Comparison of ENCODE assay signal across 23 cellular contexts in the genomic region with DNA sequence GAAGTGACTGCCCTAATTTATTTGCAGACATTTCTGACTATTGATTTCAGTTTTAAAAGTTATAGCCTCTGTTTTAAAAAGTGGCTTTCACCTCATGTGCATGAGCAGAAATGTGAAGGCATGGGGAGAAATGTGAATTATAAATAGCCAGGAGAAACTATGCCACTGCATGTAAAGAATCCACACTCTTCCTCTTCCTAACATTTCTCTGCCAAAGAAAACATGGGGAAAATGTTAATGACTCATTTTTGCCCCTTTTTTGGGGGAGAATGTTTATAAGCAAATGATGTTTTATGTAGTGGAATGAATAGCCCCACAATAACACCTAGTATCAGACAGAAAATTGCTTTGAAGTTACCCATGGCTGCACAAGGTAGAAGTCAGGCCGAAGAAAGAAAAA.
DNase-seq lines count a peak whose midpoint lies in the region; ATAC-seq, FAIRE-seq and TF ChIP-seq lines count a peak whose summit lies in the region.
"Had no signal": no experiment of that assay in that cellular context is flagged by ENCODE, and none has a peak within 500 bp of the region (broad histone marks: within the 10 kb centered on the region; RNA-seq: fewer than 3 reads in every experiment).

No MANE protein-coding gene starts in this region.

- H3K4me3 Mint-ChIP-seq in nephron, result no peak overlapping the region
- H3K4me3 Mint-ChIP-seq in stimulated activated naive CD8-positive, alpha-beta T cell treated with anti-CD3 and anti-CD28 coated beads, Interleukin-15, amount 100 ng/mL, for 72 hours, result no peak overlapping the region
- H3K4me3 Mint-ChIP-seq: activated CD4-positive, alpha-beta T cell treated with anti-CD3 and anti-CD28 coated beads for 36 hours; brain; naive thymus-derived CD8-positive, alpha-beta T cell had no signal

- no peaks in the 10 kb centered on the region for H3K36me3 Mint-ChIP-seq in nephron (ENCODE audit: low read depth)
- H3K36me3 Mint-ChIP-seq: activated naive CD4-positive, alpha-beta T cell treated with anti-CD3 and anti-CD28 coated beads, Interleukin-2, amount 50 U/mL, for 72 hours; brain; naive thymus-derived CD8-positive, alpha-beta T cell had no signal

- H3K36me3 ChIP-seq in breast epithelium (no peaks in the 10 kb centered on the region), mammary epithelial cell (ENCODE audit: insufficient read depth, low read length) (no peaks in the 10 kb centered on the region), endothelial cell of umbilical vein (ENCODE audit: control insufficient read depth in 2 of 2, extremely low read depth in 1 of 2, insufficient read depth in 2 of 2, low read length in 2 of 2) (no peaks in the 10 kb centered on the region), H7 (replicated peaks; ENCODE audit: control insufficient read depth, insufficient read depth, low read length) (no peaks in the 10 kb centered on the region)
- H3K36me3 ChIP-seq: BE2C, colonic mucosa, tibial nerve had no signal

- WGBS in mammary epithelial cell (ENCODE audit: low coverage, missing lambda C conversion rate), result 92% methylated on average over 1 of the region's 1 CpG

- H3K9me3 ChIP-seq in breast epithelium (no peaks in the 10 kb centered on the region), mammary epithelial cell (replicated peaks; ENCODE audit: insufficient read depth, low read length) (no peaks in the 10 kb centered on the region), endothelial cell of umbilical vein (replicated peaks; ENCODE audit: control insufficient read depth, insufficient read depth, low read length) (no peaks in the 10 kb centered on the region)
- H3K9me3 ChIP-seq: BE2C, colonic mucosa, tibial nerve had no signal

- H2AFZ ChIP-seq in mammary epithelial cell (ENCODE audit: low read depth, low read length) (no peak overlapping the region), endothelial cell of umbilical vein (ENCODE audit: low read depth, low read length) (no peak overlapping the region)
- H2AFZ ChIP-seq: parathyroid adenoma had no signal

- peaks cover 2% of the 10 kb centered on the region for H3K9me1 ChIP-seq in endothelial cell of umbilical vein (replicated peaks; ENCODE audit: control insufficient read depth, extremely low read depth, insufficient read depth, low read length)

- H3K4me1 Mint-ChIP-seq in nephron, result peaks cover 51% of the 10 kb centered on the region
- no peaks in the 10 kb centered on the region for H3K4me1 Mint-ChIP-seq in stimulated activated naive CD8-positive, alpha-beta T cell treated with anti-CD3 and anti-CD28 coated beads, Interleukin-15, amount 100 ng/mL, for 72 hours
- H3K4me1 Mint-ChIP-seq: activated CD4-positive, alpha-beta T cell treated with anti-CD3 and anti-CD28 coated beads for 36 hours had no signal

- intact Hi-C loops in breast epithelium (cut with DNase I; ENCODE audit: low total_unique reads), result no loop called here
- intact Hi-C loops in mammary epithelial cell (cut with micrococcal nuclease), result loop anchor here (10.0 kb wide), 1 partner anchor 796 kb away; no protein-coding TSS in a partner anchor
- intact Hi-C loops in endothelial cell of umbilical vein (cut with micrococcal nuclease), result loop anchor here (10.0 kb wide), 2 partner anchors 326 to 636 kb away; no protein-coding TSS in a partner anchor

- no peaks in the 10 kb centered on the region for H3K4me1 ChIP-seq in breast epithelium
- H3K4me1 ChIP-seq in mammary epithelial cell (ENCODE audit: insufficient read depth, low read length), result peaks cover 3% of the 10 kb centered on the region
- peaks cover 13% of the 10 kb centered on the region for H3K4me1 ChIP-seq in endothelial cell of umbilical vein (ENCODE audit: control insufficient read depth, extremely low read depth, insufficient read depth, low read length)
- H3K4me1 ChIP-seq: BE2C, colonic mucosa, parathyroid adenoma had no signal

- H4K20me1 ChIP-seq in mammary epithelial cell (ENCODE audit: insufficient read depth, low read length), result no peaks in the 10 kb centered on the region
- H4K20me1 ChIP-seq in endothelial cell of umbilical vein (replicated peaks; ENCODE audit: control insufficient read depth, extremely low read depth, insufficient read depth, low read length), result no peaks in the 10 kb centered on the region

- H3K27ac Mint-ChIP-seq in nephron, result peak overlapping the region; percentile 72 to 82 (median 76)
- H3K27ac Mint-ChIP-seq in stimulated activated naive CD8-positive, alpha-beta T cell treated with anti-CD3 and anti-CD28 coated beads, Interleukin-15, amount 100 ng/mL, for 72 hours, result no peak overlapping the region
- H3K27ac Mint-ChIP-seq: activated CD4-positive, alpha-beta T cell treated with anti-CD3 and anti-CD28 coated beads for 36 hours; activated naive CD4-positive, alpha-beta T cell treated with anti-CD3 and anti-CD28 coated beads, Interleukin-2, amount 50 U/mL, for 72 hours; naive thymus-derived CD8-positive, alpha-beta T cell had no signal

- H3K9ac ChIP-seq in mammary epithelial cell (ENCODE audit: insufficient read depth, low read length) (no peak overlapping the region), endothelial cell of umbilical vein (replicated peaks; ENCODE audit: extremely low read depth, insufficient read depth, low read length) (no peak overlapping the region)
- H3K9ac ChIP-seq: parathyroid adenoma had no signal

- no peak for ATAC-seq in stimulated activated naive CD8-positive, alpha-beta T cell treated with anti-CD3 and anti-CD28 coated beads, Interleukin-15, amount 100 ng/mL, for 72 hours
- no peak for ATAC-seq in HG02623 (IDR thresholded peaks at IDR 0.05; ENCODE audit: unreplicated experiment)
- ATAC-seq: activated CD4-positive, alpha-beta T cell treated with anti-CD3 and anti-CD28 coated beads for 36 hours; activated naive CD4-positive, alpha-beta T cell treated with anti-CD3 and anti-CD28 coated beads, Interleukin-2, amount 50 U/mL, for 72 hours; naive thymus-derived CD8-positive, alpha-beta T cell had no signal

- TF ChIP-seq POLR2A in breast epithelium (IDR thresholded peaks at IDR 0.05), result no peak
- no peak for TF ChIP-seq POLR2A in endothelial cell of umbilical vein (IDR thresholded peaks at IDR 0.05; ENCODE audit: low read depth, low read length)

- no peak for TF ChIP-seq CTCF in breast epithelium (IDR thresholded peaks at IDR 0.05)
- TF ChIP-seq CTCF in mammary epithelial cell (conservative IDR thresholded peaks at IDR 0.05 in 1 of 2, IDR thresholded peaks at IDR 0.05 in 1 of 2; ENCODE audit: extremely low read depth in 1 of 2, insufficient read depth in 1 of 2, low read depth in 1 of 2, low read length in 2 of 2), result no peak
- TF ChIP-seq CTCF in endothelial cell of umbilical vein (IDR thresholded peaks at IDR 0.05; ENCODE audit: extremely low read depth in 1 of 2, insufficient read depth in 1 of 2, low read depth in 1 of 2, low read length in 2 of 2), result no peak
- no peak for TF ChIP-seq CTCF in nephron (IDR thresholded peaks at IDR 0.05; ENCODE audit: unreplicated experiment in 3 of 3)

- H3K27ac ChIP-seq in breast epithelium (peak overlapping the region; percentile 40 to 48), mammary epithelial cell (ENCODE audit: insufficient read depth, low read depth, low read length) (no peak overlapping the region), endothelial cell of umbilical vein (ENCODE audit: insufficient read depth, low read depth, low read length) (no peak overlapping the region)
- H3K27ac ChIP-seq: colonic mucosa, parathyroid adenoma, tibial nerve had no signal

- H3K27me3 Mint-ChIP-seq in nephron (ENCODE audit: low read depth), result no peaks in the 10 kb centered on the region
- no peaks in the 10 kb centered on the region for H3K27me3 Mint-ChIP-seq in stimulated activated naive CD8-positive, alpha-beta T cell treated with anti-CD3 and anti-CD28 coated beads, Interleukin-15, amount 100 ng/mL, for 72 hours
- H3K27me3 Mint-ChIP-seq: activated CD4-positive, alpha-beta T cell treated with anti-CD3 and anti-CD28 coated beads for 36 hours had no signal

- FAIRE-seq in endothelial cell of umbilical vein (lab: Jason Lieb, UNC), result peak; percentile 79
- FAIRE-seq: TTC549 had no signal

- H3K79me2 ChIP-seq in mammary epithelial cell (ENCODE audit: insufficient read depth, low read length) (no peaks in the 10 kb centered on the region), endothelial cell of umbilical vein (ENCODE audit: control insufficient read depth, insufficient read depth, low read length) (no peaks in the 10 kb centered on the region)
- H3K79me2 ChIP-seq: parathyroid adenoma had no signal

- H3K4me2 ChIP-seq in mammary epithelial cell (ENCODE audit: insufficient read depth, low read depth, low read length) (no peak overlapping the region), endothelial cell of umbilical vein (ENCODE audit: insufficient read depth, low read length) (peak overlapping the region; percentile 42)

- POLR2A ChIA-PET in endothelial cell of umbilical vein (lab: Charles Lee), result no interaction called here

- H3K27me3 ChIP-seq in breast epithelium (no peaks in the 10 kb centered on the region), mammary epithelial cell (ENCODE audit: insufficient read depth, low read length) (no peaks in the 10 kb centered on the region), endothelial cell of umbilical vein (ENCODE audit: control insufficient read depth in 2 of 2, insufficient read depth in 2 of 2, low read length in 2 of 2) (no peaks in the 10 kb centered on the region), H7 (ENCODE audit: control insufficient read depth, insufficient read depth, low read length) (peaks cover 4% of the 10 kb centered on the region)
- H3K27me3 ChIP-seq: BE2C, colonic mucosa, tibial nerve had no signal

- H3K4me3 ChIP-seq in breast epithelium (no peak overlapping the region), mammary epithelial cell (replicated peaks in 1 of 3; ENCODE audit: insufficient read depth in 1 of 3, low read depth in 2 of 3, low read length in 3 of 3) (no peak overlapping the region), endothelial cell of umbilical vein (replicated peaks in 1 of 3; ENCODE audit: insufficient read depth in 1 of 3, low read depth in 1 of 3, low read length in 3 of 3) (no peak overlapping the region), H7 (ENCODE audit: insufficient read depth, low read depth, low read length) (no peak overlapping the region)
- H3K4me3 ChIP-seq: colonic mucosa, tibial nerve had no signal

- CTCF ChIA-PET in mammary epithelial cell (lab: Charles Lee; ENCODE audit: low non-redundant PET), result no interaction called here
- CTCF ChIA-PET in endothelial cell of umbilical vein (lab: Charles Lee), result interaction anchor here (0.7 to 2.2 kb wide), 4 partner anchors 8 to 482 kb away, joined by 3 to 9 read pairs (median 4); no protein-coding TSS in a partner anchor

- H3K9me3 Mint-ChIP-seq in nephron, result peaks cover 6% of the 10 kb centered on the region
- peaks cover 0 to 11% of the 10 kb centered on the region in 2 donors for H3K9me3 Mint-ChIP-seq in stimulated activated naive CD8-positive, alpha-beta T cell treated with anti-CD3 and anti-CD28 coated beads, Interleukin-15, amount 100 ng/mL, for 72 hours
- H3K9me3 Mint-ChIP-seq: activated naive CD4-positive, alpha-beta T cell treated with anti-CD3 and anti-CD28 coated beads, Interleukin-2, amount 50 U/mL, for 72 hours had no signal

- DNase-seq in breast epithelium (ENCODE audit: low spot score in 2 of 2) (no peak), mammary epithelial cell (no peak), endothelial cell of umbilical vein (ENCODE audit: low read depth, low spot score) (peak; percentile 71), NCI-H1105 treated with DMSO at 0.1 percent for 48 hours (lab: John Stamatoyannopoulos, UW) (no peak), H7 (no peak)
- no peak for DNase-seq in stimulated activated naive CD8-positive, alpha-beta T cell treated with anti-CD3 and anti-CD28 coated beads, Interleukin-15, amount 100 ng/mL, for 72 hours
- DNase-seq: 8988T; activated CD4-positive, alpha-beta T cell treated with anti-CD3 and anti-CD28 coated beads for 36 hours; BE2C; colonic mucosa; islet precursor cell; naive thymus-derived CD8-positive, alpha-beta T cell; NCI-H1417; NCI-H2107; stimulated activated CD4-positive, alpha-beta T cell treated with anti-CD3 and anti-CD28 coated beads, Interleukin-2, amount 100 ng/mL, for 48 hours; stimulated activated naive CD4-positive, alpha-beta T cell treated with Interleukin-2 at 50 U/mL for 16 hours had no signal

- BruUV-seq in mammary epithelial cell (replicated peaks; lab: Mats Ljungman, UMichigan) (no TSS peak), endothelial cell of umbilical vein (replicated peaks; lab: Mats Ljungman, UMichigan) (no TSS peak)

- in situ Hi-C loops in mammary epithelial cell (cut with MboI; ENCODE audit: low sequenced_read_pairs in 2 of 2), result no loop called here

- dilution Hi-C loops in mammary epithelial cell (cut with HindIII; ENCODE audit: low sequenced_read_pairs) (no loop called here), endothelial cell of umbilical vein (cut with MboI; ENCODE audit: extremely low pct_ligation_motif_present, low sequenced_read_pairs) (no loop called here)

Comparison
In these comparisons a context has a peak if more than half of its experiments do, and no peak if none do; other contexts are left out.
1. H3K27ac ChIP-seq: peak in breast epithelium (2 of 2); none in mammary epithelial cell (single experiment) and endothelial cell of umbilical vein (single experiment).
2. H3K27ac Mint-ChIP-seq: peak in nephron (3 of 3); none in stimulated activated naive CD8-positive, alpha-beta T cell treated with anti-CD3 and anti-CD28 coated beads, Interleukin-15, amount 100 ng/mL, for 72 hours (0 of 2).